In the genomic region with DNA sequence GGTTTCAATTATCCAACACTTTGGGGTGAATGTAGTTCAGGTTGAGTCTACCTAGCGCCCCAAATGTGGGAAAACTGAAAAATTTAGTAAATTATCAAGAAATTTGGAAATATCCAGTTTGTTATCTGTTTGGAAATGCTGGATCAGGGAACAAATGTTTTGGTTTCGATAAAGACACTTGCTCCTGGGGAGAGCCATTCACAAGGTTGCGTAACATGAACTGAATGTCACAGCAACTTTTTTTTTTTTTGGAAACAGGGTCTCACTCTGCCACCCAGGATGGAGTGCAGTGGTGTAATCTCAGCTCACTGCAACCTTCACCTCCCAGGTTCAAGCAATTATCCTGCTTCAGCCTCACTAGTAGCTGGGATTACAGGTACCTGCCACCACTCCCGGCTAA, we compare ENCODE assay signal across 6 cellular contexts.
"Had no signal": no experiment of that assay in that cellular context is flagged by ENCODE, and none has a peak within 500 bp of the region (broad histone marks: within the 10 kb centered on the region; RNA-seq: fewer than 3 reads in every experiment).

No MANE protein-coding gene starts in this region.

- DNase-seq: IMR-90, KBM-7, KG1 had no signal

- H3K27ac ChIP-seq: HL-60, KMS-11 had no signal

- H3K9ac ChIP-seq: KMS-11 had no signal

- FAIRE-seq: HTR-8/SVneo had no signal

- H3K4me2 ChIP-seq: KMS-11 had no signal
